In the genomic region with DNA sequence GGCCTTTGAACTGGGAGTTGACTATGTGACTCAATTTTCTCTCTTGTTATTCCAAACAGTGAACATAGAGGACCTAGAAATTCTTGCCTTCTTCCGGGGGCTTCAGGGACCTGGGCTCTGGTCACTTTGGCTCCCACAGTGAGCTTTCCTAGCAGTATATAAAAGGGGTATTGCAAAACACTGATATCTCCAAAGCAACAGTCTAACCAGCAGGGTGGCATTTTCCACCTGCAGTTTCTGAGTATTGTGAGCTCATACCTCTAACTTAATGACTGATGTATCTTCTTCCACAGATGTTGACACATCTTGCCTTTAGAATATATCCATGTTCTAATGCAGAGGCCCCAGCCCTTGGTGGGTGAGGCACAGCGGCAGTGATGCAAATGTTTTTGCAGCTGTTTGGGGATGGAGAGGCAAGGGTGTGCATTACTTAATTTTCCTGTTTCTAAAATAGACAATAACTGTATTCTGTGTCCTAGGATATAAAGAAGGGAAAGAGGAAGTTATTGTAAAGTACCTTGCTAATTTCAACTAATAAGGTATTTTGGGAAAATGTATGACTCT, we compare ENCODE assay signal across 1 cellular context.
TF ChIP-seq lines count a peak whose summit lies in the region.

No MANE protein-coding gene starts in this region.

TF ChIP-seq in HepG2, 621 proteins besides CTCF, POLR2A, EP300 and RAD21:
- TF ChIP-seq, protein P1, sequence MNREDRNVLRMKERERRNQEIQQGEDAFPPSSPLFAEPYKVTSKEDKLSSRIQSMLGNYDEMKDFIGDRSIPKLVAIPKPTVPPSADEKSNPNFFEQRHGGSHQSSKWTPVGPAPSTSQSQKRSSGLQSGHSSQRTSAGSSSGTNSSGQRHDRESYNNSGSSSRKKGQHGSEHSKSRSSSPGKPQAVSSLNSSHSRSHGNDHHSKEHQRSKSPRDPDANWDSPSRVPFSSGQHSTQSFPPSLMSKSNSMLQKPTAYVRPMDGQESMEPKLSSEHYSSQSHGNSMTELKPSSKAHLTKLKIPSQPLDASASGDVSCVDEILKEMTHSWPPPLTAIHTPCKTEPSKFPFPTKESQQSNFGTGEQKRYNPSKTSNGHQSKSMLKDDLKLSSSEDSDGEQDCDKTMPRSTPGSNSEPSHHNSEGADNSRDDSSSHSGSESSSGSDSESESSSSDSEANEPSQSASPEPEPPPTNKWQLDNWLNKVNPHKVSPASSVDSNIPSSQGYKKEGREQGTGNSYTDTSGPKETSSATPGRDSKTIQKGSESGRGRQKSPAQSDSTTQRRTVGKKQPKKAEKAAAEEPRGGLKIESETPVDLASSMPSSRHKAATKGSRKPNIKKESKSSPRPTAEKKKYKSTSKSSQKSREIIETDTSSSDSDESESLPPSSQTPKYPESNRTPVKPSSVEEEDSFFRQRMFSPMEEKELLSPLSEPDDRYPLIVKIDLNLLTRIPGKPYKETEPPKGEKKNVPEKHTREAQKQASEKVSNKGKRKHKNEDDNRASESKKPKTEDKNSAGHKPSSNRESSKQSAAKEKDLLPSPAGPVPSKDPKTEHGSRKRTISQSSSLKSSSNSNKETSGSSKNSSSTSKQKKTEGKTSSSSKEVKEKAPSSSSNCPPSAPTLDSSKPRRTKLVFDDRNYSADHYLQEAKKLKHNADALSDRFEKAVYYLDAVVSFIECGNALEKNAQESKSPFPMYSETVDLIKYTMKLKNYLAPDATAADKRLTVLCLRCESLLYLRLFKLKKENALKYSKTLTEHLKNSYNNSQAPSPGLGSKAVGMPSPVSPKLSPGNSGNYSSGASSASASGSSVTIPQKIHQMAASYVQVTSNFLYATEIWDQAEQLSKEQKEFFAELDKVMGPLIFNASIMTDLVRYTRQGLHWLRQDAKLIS (CRISPR knock-in tag; IDR thresholded peaks at IDR 0.05) = no peak
- TF ChIP-seq U2AF2 (IDR thresholded peaks at IDR 0.05; ENCODE audit: low read depth, low read length) (no peak), NCOR1 (IDR thresholded peaks at IDR 0.05; ENCODE audit: borderline replicate concordance, low read length) (no peak), SMAD1 (CRISPR knock-in tag; IDR thresholded peaks at IDR 0.05; ENCODE audit: borderline replicate concordance, low read depth) (no peak), ZNF335 (CRISPR knock-in tag; IDR thresholded peaks at IDR 0.05) (no peak), KAT7 (CRISPR knock-in tag; IDR thresholded peaks at IDR 0.05; ENCODE audit: borderline replicate concordance) (no peak)
